31 cellular contexts compared by ENCODE assay signal in the genomic region with DNA sequence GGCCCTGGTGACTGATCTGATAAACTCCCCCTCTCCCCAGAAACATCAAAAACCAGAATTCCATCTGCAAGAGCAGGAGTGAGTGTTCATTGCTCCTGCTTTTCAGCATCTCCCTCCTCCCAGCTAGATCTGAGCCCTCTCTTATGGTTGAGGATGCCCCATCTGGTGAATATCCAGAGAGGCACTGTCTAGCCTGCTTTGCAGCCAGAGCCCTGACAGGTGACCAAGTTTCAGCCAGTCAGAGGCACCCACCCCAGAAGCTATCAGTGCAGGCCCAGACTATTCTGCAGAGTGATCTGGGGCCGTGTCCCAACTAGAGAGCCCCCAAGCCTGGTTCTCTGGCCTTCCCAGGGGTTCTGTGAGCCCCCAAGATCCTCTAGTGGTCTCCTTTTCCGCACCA. TPM values are rescaled to one million over a fixed set of nuclear protein-coding genes. Genes with fewer than 3 reads are reported as not detected.
A peak's percentile ranks its signal among the peaks of the same experiment; 100 is the strongest.
DNase-seq lines count a peak whose midpoint lies in the region; ATAC-seq, FAIRE-seq and TF ChIP-seq lines count a peak whose summit lies in the region.
"Had no signal": no experiment of that assay in that cellular context is flagged by ENCODE, and none has a peak within 500 bp of the region (broad histone marks: within the 10 kb centered on the region; RNA-seq: fewer than 3 reads in every experiment).

No MANE protein-coding gene starts in this region.

- H3K18ac ChIP-seq in H1 (ENCODE audit: extremely low read depth, low read length): no peak overlapping the region

- H3K9me3 Mint-ChIP-seq in type B pancreatic cell: no peaks in the 10 kb centered on the region
- H3K9me3 Mint-ChIP-seq: activated T-helper 2 cell treated with anti-CD3 and anti-CD28 coated beads, Interferon-gamma antibody, Interleukin-2, Interleukin-4, amounts not matched to agents 10 μg/mL and 5 μg/mL and 100 μg/mL, durations not matched to agents 14 hours and 24 hours and 36 hours; H9; stimulated activated naive B cell treated with anti-CD40 and anti-IgM and Interleukin-4, amounts not matched to agents 10 μg/mL and 1 μg/mL and 100 μg/mL, for 72 hours had no signal

- H3K79me2 ChIP-seq in OCI-LY1 (ENCODE audit: insufficient read depth, low read length): no peaks in the 10 kb centered on the region
- no peaks in the 10 kb centered on the region for H3K79me2 ChIP-seq in H1 (ENCODE audit: control insufficient read depth in 1 of 2, insufficient read depth in 2 of 2, low read length in 2 of 2)

- peak in 1 of 2 experiments; percentile 10; a peak in 2 of 4 replicates for TF ChIP-seq RAD21 in H1 (IDR thresholded peaks at IDR 0.05 in 1 of 2, conservative IDR thresholded peaks at IDR 0.05 in 1 of 2; ENCODE audit: low read depth in 2 of 2, low read length in 2 of 2)

- H2BK120ac ChIP-seq in H1 (replicated peaks; ENCODE audit: low read depth, low read length): no peak overlapping the region

- CTCF ChIA-PET in H1 (lab: Charles Lee; ENCODE audit: partially characterized antibody): interaction anchor here (0.6 to 2.8 kb wide), 11 partner anchors 10 to 183 kb away, joined by 3 to 17 read pairs (median 4); partner anchors contain the start of gene SPO11

- no peaks in the 10 kb centered on the region for H3K79me1 ChIP-seq in H1 (ENCODE audit: low read depth, low read length)

- no peak overlapping the region for H2AFZ ChIP-seq in OCI-LY1 (ENCODE audit: low read length)
- no peak overlapping the region for H2AFZ ChIP-seq in H1 (ENCODE audit: low read length)

- H3K9ac ChIP-seq in OCI-LY1 (ENCODE audit: low read length) (peak overlapping the region; percentile 49; the same call in 1 of the 2 replicates), H1 (replicated peaks in 1 of 4; ENCODE audit: extremely low read depth in 1 of 4, low read depth in 3 of 4, low read length in 3 of 4) (no peak overlapping the region)

- intact Hi-C loops in left ventricle myocardium superior (cut with micrococcal nuclease): no loop called here
- intact Hi-C loops in cardiac septum (cut with DNase I): no loop called here
- intact Hi-C loops in spleen (cut with DNase I; ENCODE audit: low total_unique reads): no loop called here

- no peaks in the 10 kb centered on the region for H3K36me3 Mint-ChIP-seq in type B pancreatic cell
- H3K36me3 Mint-ChIP-seq: activated naive CD8-positive, alpha-beta T cell; stimulated activated naive B cell treated with anti-CD40 and anti-IgM and Interleukin-4, amounts not matched to agents 10 μg/mL and 1 μg/mL and 100 μg/mL, for 72 hours had no signal

- no peak overlapping the region for H2BK15ac ChIP-seq in H1 (ENCODE audit: low read length)

- H4K8ac ChIP-seq in H1 (ENCODE audit: extremely low read depth, insufficient read depth, low read length): no peak overlapping the region

- no peak for TF ChIP-seq EP300 in H1 (IDR thresholded peaks at IDR 0.05; ENCODE audit: borderline replicate concordance in 1 of 2, low read depth in 2 of 2, low read length in 2 of 2)

- H3K9me2 ChIP-seq in OCI-LY1 (ENCODE audit: low read depth, low read length): no peaks in the 10 kb centered on the region

- POLR2A ChIA-PET in H1 (lab: Charles Lee; ENCODE audit: partially characterized antibody): interaction anchor here (1.4 kb wide), 1 partner anchor 10 kb away, joined by 3 read pairs; no protein-coding TSS in a partner anchor

- H3K14ac ChIP-seq in H1 (ENCODE audit: insufficient read length): no peak overlapping the region

- DNase-seq in left ventricle myocardium superior: no peak
- DNase-seq in cardiac septum (ENCODE audit: low spot score): no peak
- DNase-seq in H1 (ENCODE audit: low read depth in 1 of 2, low spot score in 2 of 2): no peak
- no peak for DNase-seq in type B pancreatic cell (ENCODE audit: extremely low spot score, unreplicated experiment)
- DNase-seq in spleen: no peak
- no peak for DNase-seq in ecto neural progenitor cell (ENCODE audit: low spot score)
- DNase-seq: activated CD4-positive, alpha-beta T cell treated with anti-CD3 and anti-CD28 coated beads, Interleukin-2, amount 50 U/mL, for 48 hours; activated CD4-positive, CD25-positive, alpha-beta regulatory T cell; activated CD8-positive, alpha-beta memory T cell treated with anti-CD3 and anti-CD28 coated beads, Interleukin-2, amount 50 U/mL, for 48 hours; aorta; C1 segment of cervical spinal cord; dorsolateral prefrontal cortex; H9; kidney glomerular epithelial cell; mesenchymal stem cell; NCI-H1417; NCI-H2081 treated with DMSO at 0.1 percent for 48 hours; NCI-H510A treated with DMSO at 0.1 percent for 48 hours; stimulated activated CD4-positive, alpha-beta T cell treated with anti-CD3 and anti-CD28 coated beads, Interleukin-4, amount 100 ng/mL, for 24 hours; stimulated activated naive B cell treated with anti-CD40 and anti-IgM and Interleukin-4, amounts not matched to agents 10 μg/mL and 1 μg/mL and 100 μg/mL, for 72 hours; uterus had no signal

- H4K20me1 ChIP-seq in OCI-LY1 (ENCODE audit: insufficient read depth, low read length): no peaks in the 10 kb centered on the region
- no peaks in the 10 kb centered on the region for H4K20me1 ChIP-seq in H1 (replicated peaks in 1 of 2; ENCODE audit: control insufficient read depth in 1 of 2, insufficient read depth in 2 of 2, low read length in 2 of 2)

- peak overlapping the region; percentile 41; the same call in 1 of the 2 replicates for H2BK12ac ChIP-seq in H1 (ENCODE audit: low read depth, low read length)

- H3K4me1 Mint-ChIP-seq in type B pancreatic cell (ENCODE audit: unreplicated experiment): peaks cover 47% of the 10 kb centered on the region
- H3K4me1 Mint-ChIP-seq: stimulated activated naive B cell treated with anti-CD40 and anti-IgM and Interleukin-4, amounts not matched to agents 10 μg/mL and 1 μg/mL and 100 μg/mL, for 72 hours had no signal

- no peak for FAIRE-seq in H1 (lab: Jason Lieb, UNC)

- 75% methylated on average over 2 of the region's 2 CpGs; no CpG with 5 or more reads in 1 of the 2 experiments for WGBS in H1 (ENCODE audit: extremely low coverage in 1 of 2, insufficient coverage in 1 of 2, insufficient read length in 1 of 2, insufficient replicate concordance in 2 of 2, low coverage in 1 of 2, low lambda C conversion rate in 2 of 2, missing lambda C conversion rate in 1 of 2), 2 experiments
- 48 to 72% (median 65%) methylated on average over 2 of the region's 2 CpGs for WGBS in spleen, 5 donors

- H2AK5ac ChIP-seq in H1 (ENCODE audit: low read depth, low read length): no peak overlapping the region; the same call in 1 of the 2 replicates

- no peaks in the 10 kb centered on the region for H3K9me3 ChIP-seq in OCI-LY1 (ENCODE audit: low read length)
- no peaks in the 10 kb centered on the region for H3K9me3 ChIP-seq in H1 (ENCODE audit: insufficient read depth in 2 of 2, low read depth in 1 of 2, low read length in 1 of 2)
- no peaks in the 10 kb centered on the region for H3K9me3 ChIP-seq in spleen
- H3K9me3 ChIP-seq: Caco-2, suprapubic skin, uterus had no signal

- no peak overlapping the region for H3K56ac ChIP-seq in H1 (replicated peaks; ENCODE audit: insufficient read length, low read depth, low read length)

- no peak overlapping the region for H2BK20ac ChIP-seq in H1 (ENCODE audit: low read length)

- no peak overlapping the region for H3K4ac ChIP-seq in H1 (replicated peaks; ENCODE audit: insufficient read length, low read depth, low read length)

- no peaks in the 10 kb centered on the region; the same call in 1 of the 2 replicates for H3K23me2 ChIP-seq in H1 (ENCODE audit: low read depth, low read length)

- no peak overlapping the region for H4K5ac ChIP-seq in H1 (ENCODE audit: insufficient read length, low read depth, low read length)

- no peaks in the 10 kb centered on the region for H3K27me3 ChIP-seq in OCI-LY1 (ENCODE audit: insufficient read depth, low read length)
- peaks cover 10 to 35% (median 28%) of the 10 kb centered on the region in 4 experiments for H3K27me3 ChIP-seq in H1 (replicated peaks in 1 of 4; ENCODE audit: control insufficient read depth in 3 of 4, extremely low read depth in 1 of 4, insufficient read depth in 3 of 4, low read length in 3 of 4)
- peaks cover 0 to 67% (median 8%) of the 10 kb centered on the region in 7 donors for H3K27me3 ChIP-seq in spleen (replicated peaks in 1 of 7)
- H3K27me3 ChIP-seq: uterus had no signal

- no peak overlapping the region for H3K23ac ChIP-seq in H1 (ENCODE audit: insufficient read length)

- H4K91ac ChIP-seq in H1 (replicated peaks; ENCODE audit: insufficient read length, low read length): no peak overlapping the region

- peak overlapping the region; percentile 34; the same call in 1 of the 2 replicates for H3K4me2 ChIP-seq in OCI-LY1 (ENCODE audit: low read length)
- H3K4me2 ChIP-seq in H1 (ENCODE audit: insufficient read depth in 1 of 2, low read depth in 2 of 2, low read length in 2 of 2): no peak overlapping the region

- H3K36me3 ChIP-seq in OCI-LY1 (ENCODE audit: insufficient read depth, low read length) (no peaks in the 10 kb centered on the region), H1 (ENCODE audit: control insufficient read depth in 2 of 4, insufficient read depth in 4 of 4, low read length in 3 of 4) (no peaks in the 10 kb centered on the region), spleen (no peaks in the 10 kb centered on the region)
- H3K36me3 ChIP-seq: suprapubic skin, uterus had no signal

- H2BK5ac ChIP-seq in H1 (ENCODE audit: low read depth, low read length): no peak overlapping the region

- peaks cover 9% of the 10 kb centered on the region for H3K27me3 Mint-ChIP-seq in type B pancreatic cell

- H3K4me3 ChIP-seq in OCI-LY1 (ENCODE audit: low read depth, low read length, poor library complexity, severe bottlenecking) (no peak overlapping the region), H1 (ENCODE audit: extremely low read depth in 1 of 4, insufficient read depth in 2 of 4, low read depth in 3 of 4, low read length in 4 of 4) (no peak overlapping the region), spleen (no peak overlapping the region)
- H3K4me3 ChIP-seq: dorsolateral prefrontal cortex, suprapubic skin, uterus had no signal

- TF ChIP-seq CTCF in OCI-LY1 (IDR thresholded peaks at IDR 0.05; ENCODE audit: low read length) (peak; percentile 12; the same call in 1 of the 2 replicates), H1 (IDR thresholded peaks at IDR 0.05; ENCODE audit: control extremely low read depth in 1 of 3, insufficient read depth in 1 of 3, low read depth in 1 of 3, low read length in 3 of 3) (no peak), type B pancreatic cell (conservative IDR thresholded peaks at IDR 0.05) (no peak), spleen (IDR thresholded peaks at IDR 0.05 in 8 of 11, conservative IDR thresholded peaks at IDR 0.05 in 3 of 11) (no peak)

- ATAC-seq in left ventricle myocardium superior (peak; percentile 57), GM21526 (IDR thresholded peaks at IDR 0.05; ENCODE audit: low FRiP score, unreplicated experiment) (no peak)
- ATAC-seq: stimulated activated naive B cell treated with anti-CD40 and anti-IgM and Interleukin-4, amounts not matched to agents 10 μg/mL and 1 μg/mL and 100 μg/mL, for 72 hours had no signal

- peak overlapping the region; percentile 43 for H3K27ac Mint-ChIP-seq in type B pancreatic cell
- H3K27ac Mint-ChIP-seq: activated naive CD8-positive, alpha-beta T cell; activated T-helper 2 cell treated with anti-CD3 and anti-CD28 coated beads, Interferon-gamma antibody, Interleukin-2, Interleukin-4, amounts not matched to agents 10 μg/mL and 5 μg/mL and 100 μg/mL, durations not matched to agents 14 hours and 24 hours and 36 hours; H9; stimulated activated naive B cell treated with anti-CD40 and anti-IgM and Interleukin-4, amounts not matched to agents 10 μg/mL and 1 μg/mL and 100 μg/mL, for 72 hours had no signal

- H3K4me1 ChIP-seq in OCI-LY1 (ENCODE audit: insufficient read depth, low read length, severe bottlenecking) (peaks cover 100% of the 10 kb centered on the region), H1 (replicated peaks in 1 of 4; ENCODE audit: control insufficient read depth in 3 of 4, insufficient read depth in 4 of 4, low read length in 3 of 4) (peaks cover 7 to 22% (median 13%) of the 10 kb centered on the region in 4 experiments; a peak in 6 of 7 replicates), spleen (no peaks in the 10 kb centered on the region)
- H3K4me1 ChIP-seq: suprapubic skin, uterus had no signal

- peak overlapping the region; percentile 3 for H3K4me3 Mint-ChIP-seq in type B pancreatic cell
- H3K4me3 Mint-ChIP-seq: activated naive CD8-positive, alpha-beta T cell; H9; stimulated activated naive B cell treated with anti-CD40 and anti-IgM and Interleukin-4, amounts not matched to agents 10 μg/mL and 1 μg/mL and 100 μg/mL, for 72 hours had no signal

- TF ChIP-seq POLR2A in H1 (IDR thresholded peaks at IDR 0.05; ENCODE audit: control extremely low read depth in 1 of 2, low read depth in 2 of 2, low read length in 2 of 2) (no peak), spleen (IDR thresholded peaks at IDR 0.05) (no peak)

- H3F3A ChIP-seq in OCI-LY1 (ENCODE audit: insufficient read depth, low read length): 0 out of 2 replicates have a peak, but pooled peaks cover 5% of the 10 kb centered on the region

- H3K27ac ChIP-seq in OCI-LY1 (ENCODE audit: low read depth, low read length, poor library complexity, severe bottlenecking) (peak overlapping the region; percentile 99), H1 (ENCODE audit: low read depth, low read length) (no peak overlapping the region), spleen (no peak overlapping the region)
- H3K27ac ChIP-seq: dorsolateral prefrontal cortex, suprapubic skin, uterus had no signal

RNA-seq across cellular contexts. Expression of gene BMP7, which starts 6.4 kb away (rescaled TPM):
- 32.2 TPM for total RNA-seq in left ventricle myocardium superior
- 2.7 TPM for total RNA-seq in cardiac septum
- total RNA-seq in H1 (2021; fragmentation: NEBNext Ultra II Directional; extraction: Animal tissue kit (Norgen Biotek cat#: 25700)): 7.2 and 9.2 TPM in 2 replicates
- 14.7 and 29.5 TPM in 2 replicates for polyA plus RNA-seq in H1 (2011; rRNA removed)
- polyA plus RNA-seq in H1 (2011; cell fraction: cytosol; rRNA removed): 19.0 TPM
- 26.5 TPM for polyA plus RNA-seq in H1 (2011; cell fraction: nucleus; rRNA removed)
- 4.3 to 11.0 TPM (median 8.6 TPM) in 4 replicates for polyA plus RNA-seq in H1 (2012, experiment 1 of 2)
- polyA plus RNA-seq in H1 (2012, experiment 2 of 2): 4.3 TPM
- polyA plus RNA-seq in H1 (2013, experiment 1 of 2): 8.0 TPM
- polyA plus RNA-seq in H1 (2013, experiment 2 of 2): 9.6 TPM
- polyA minus RNA-seq in H1 (2011; rRNA and poly(A)+ RNA removed): 6.7 and 12.4 TPM in 2 replicates
- 14.2 TPM for polyA minus RNA-seq in H1 (2011; cell fraction: cytosol; rRNA and poly(A)+ RNA removed)
- polyA minus RNA-seq in H1 (2011; cell fraction: nucleus; rRNA and poly(A)+ RNA removed): 13.2 TPM
- total RNA-seq in type B pancreatic cell (ENCODE audit: low replicate concordance): 115 and 287 TPM in 2 replicates
- total RNA-seq in spleen: 1 to 10 TPM in 2 of 7 donors, under 1 TPM in 4, not detected in 1; 0.43 to 1.5 (median 0.95) TPM
- polyA plus RNA-seq in spleen: under 1 TPM; 0.26 to 0.58 (median 0.36) TPM
- total RNA-seq: activated T-helper 2 cell treated with anti-CD3 and anti-CD28 coated beads, Interferon-gamma antibody, Interleukin-2, Interleukin-4, amounts not matched to agents 10 μg/mL and 5 μg/mL and 100 μg/mL, durations not matched to agents 14 hours and 24 hours and 36 hours; osteocyte had no signal
- polyA plus RNA-seq: AG04450, aorta had no signal

RNA-seq across cellular contexts. Expression of gene SPO11, which starts 56.7 kb away (rescaled TPM):
- total RNA-seq in left ventricle myocardium superior: not detected
- not detected for total RNA-seq in cardiac septum
- total RNA-seq in H1 (2021; fragmentation: NEBNext Ultra II Directional; extraction: Animal tissue kit (Norgen Biotek cat#: 25700)): not detected in 2 replicates
- polyA plus RNA-seq in H1 (2011; rRNA removed): not detected in 2 replicates
- polyA plus RNA-seq in H1 (2011; cell fraction: cytosol; rRNA removed): not detected
- polyA plus RNA-seq in H1 (2011; cell fraction: nucleus; rRNA removed): not detected
- polyA plus RNA-seq in H1 (2012, experiment 1 of 2): not detected in 4 replicates
- polyA plus RNA-seq in H1 (2012, experiment 2 of 2): not detected
- not detected for polyA plus RNA-seq in H1 (2013, experiment 1 of 2)
- not detected for polyA plus RNA-seq in H1 (2013, experiment 2 of 2)
- not detected in 2 replicates for polyA minus RNA-seq in H1 (2011; rRNA and poly(A)+ RNA removed)
- polyA minus RNA-seq in H1 (2011; cell fraction: cytosol; rRNA and poly(A)+ RNA removed): not detected
- polyA minus RNA-seq in H1 (2011; cell fraction: nucleus; rRNA and poly(A)+ RNA removed): not detected
- total RNA-seq in type B pancreatic cell (ENCODE audit: low replicate concordance): not detected in 2 replicates
- not detected for total RNA-seq in spleen
- not detected for polyA plus RNA-seq in spleen
- total RNA-seq: activated T-helper 2 cell treated with anti-CD3 and anti-CD28 coated beads, Interferon-gamma antibody, Interleukin-2, Interleukin-4, amounts not matched to agents 10 μg/mL and 5 μg/mL and 100 μg/mL, durations not matched to agents 14 hours and 24 hours and 36 hours; aorta; Caco-2; dorsolateral prefrontal cortex; H9; osteocyte; renal cortical epithelial cell; RPMI7951; suprapubic skin; uterus had no signal
- polyA plus RNA-seq: AG04450, aorta had no signal
